8 cellular contexts compared by ENCODE assay signal in genomic region chr16:88803264-88803987, GRCh38. TPM values are rescaled to one million over a fixed set of nuclear protein-coding genes. Genes with fewer than 3 reads are reported as not detected.
A peak's percentile ranks its signal among the peaks of the same experiment; 100 is the strongest.
DNase-seq lines count a peak whose midpoint lies in the region; ATAC-seq and TF ChIP-seq lines count a peak whose summit lies in the region.

Gene CDT1, plus strand, starts transcription at chr16:88803789. Its CDS starts 43 bp downstream, at chr16:88803832.

- DNase-seq in AG09309 (ENCODE audit: low read depth) (no peak), HT-29 (ENCODE audit: low spot score) (peak; percentile 87), PC-3 (peak; percentile 77), activated T-cell treated with anti-CD3 and anti-CD28 coated beads for 4 hours (peak; percentile 79), erythroblast (lab: John Stamatoyannopoulos, UW) (peak; percentile 91 to 95)
- DNase-seq in stimulated activated CD8-positive, alpha-beta memory T cell treated with anti-CD3 and anti-CD28 coated beads, Interleukin-4, amount 100 ng/mL, for 48 hours = peak; percentile 89

- TF ChIP-seq POLR2A in GM19193 (IDR thresholded peaks at IDR 0.05; ENCODE audit: extremely low read depth, insufficient read depth, insufficient read length) (peak; percentile 65), erythroblast (IDR thresholded peaks at IDR 0.05; ENCODE audit: low read length) (peak; percentile 81)

- ATAC-seq in PC-3 = peak; percentile 31

- H3K36me3 ChIP-seq in PC-3 (ENCODE audit: low read depth, low read length) (peaks cover 12% of the 10 kb centered on the region; the same call in 1 of the 2 replicates), mucosa of rectum (ENCODE audit: control insufficient read depth in 2 of 2, insufficient read depth in 2 of 2, low read length in 2 of 2) (peaks cover 0 to 1% of the 10 kb centered on the region in 2 donors)

- intact Hi-C loops in PC-3 (cut with micrococcal nuclease) = no loop called here

- H3K9me3 ChIP-seq in PC-3 (ENCODE audit: low read length) = no peaks in the 10 kb centered on the region
- H3K9me3 ChIP-seq in mucosa of rectum (ENCODE audit: control insufficient read depth in 2 of 2, low read length in 2 of 2) = no peaks in the 10 kb centered on the region

- POLR2A ChIA-PET in PC-3 (lab: Charles Lee; ENCODE audit: unreplicated experiment) = no interaction called here

- H3K27me3 ChIP-seq in PC-3 (ENCODE audit: low read length) (no peaks in the 10 kb centered on the region), mucosa of rectum (ENCODE audit: control insufficient read depth in 2 of 2, insufficient read depth in 2 of 2, low read length in 2 of 2) (no peaks in the 10 kb centered on the region)

- peak within 1 kb of the TSS; percentile 81 for H2AFZ ChIP-seq in PC-3 (ENCODE audit: low read length)

- H3K27ac ChIP-seq in PC-3 (ENCODE audit: low read length) = peak within 1 kb of the TSS; percentile 20; the same call in 1 of the 2 replicates
- peak within 1 kb of the TSS in 1 of 2 donors; percentile 61 for H3K27ac ChIP-seq in mucosa of rectum (ENCODE audit: low read depth in 2 of 2, low read length in 2 of 2)

- peak within 1 kb of the TSS; percentile 90 for H3K9ac ChIP-seq in PC-3 (ENCODE audit: low read length)
- H3K9ac ChIP-seq in mucosa of rectum (ENCODE audit: low read depth in 1 of 2, low read length in 2 of 2) = peak within 1 kb of the TSS; percentile 52 to 55

- BruUV-seq in PC-3 (replicated peaks; lab: Mats Ljungman, UMichigan) = no TSS peak

- CTCF ChIA-PET in PC-3 (lab: Charles Lee) = no interaction called here

- H3K4me2 ChIP-seq in PC-3 (ENCODE audit: low read length) = peak within 1 kb of the TSS; percentile 95

- peaks cover 8% of the 10 kb centered on the region; the same call in 1 of the 2 replicates for H4K20me1 ChIP-seq in PC-3 (ENCODE audit: low read length)

- no peak for TF ChIP-seq CTCF in AG09309 (IDR thresholded peaks at IDR 0.05; ENCODE audit: control insufficient read depth, insufficient read depth, low read depth, low read length, missing control alignments)
- TF ChIP-seq CTCF in PC-3 (conservative IDR thresholded peaks at IDR 0.05; ENCODE audit: low read depth, low read length) = no peak

- H3K79me2 ChIP-seq in PC-3 (ENCODE audit: low read length) = peaks cover 28% of the 10 kb centered on the region

- H3K4me3 ChIP-seq in AG09309 (ENCODE audit: control insufficient read depth, low read depth, low read length) (peak within 1 kb of the TSS; percentile 48), PC-3 (ENCODE audit: low read length) (peak within 1 kb of the TSS; percentile 82), mucosa of rectum (ENCODE audit: low read length in 2 of 2) (peak within 1 kb of the TSS; percentile 63 to 74)

- H3K4me1 ChIP-seq in PC-3 (ENCODE audit: insufficient read depth, low read length) = peaks cover 7% of the 10 kb centered on the region; the same call in 1 of the 2 replicates
- peaks cover 0 to 8% of the 10 kb centered on the region in 2 donors for H3K4me1 ChIP-seq in mucosa of rectum (ENCODE audit: control insufficient read depth in 2 of 2, insufficient read depth in 2 of 2, low read length in 2 of 2)

- H3F3A ChIP-seq in PC-3 (ENCODE audit: low read length, unreplicated experiment) = no peaks in the 10 kb centered on the region

- no peaks in the 10 kb centered on the region for H3K9me2 ChIP-seq in PC-3 (replicated peaks; ENCODE audit: low read length)

RNA-seq across cellular contexts. Expression of gene CDT1, which starts in this region (rescaled TPM):
- 120 and 146 TPM in 2 replicates for total RNA-seq in HT-29 (2014; rRNA removed; shearing (Covaris generic))
- total RNA-seq in PC-3 (2014; rRNA removed) = 43.0 and 76.6 TPM in 2 replicates
